In genomic region chr9:70435948-70436347, GRCh38 we compare ENCODE assay signal across 13 cellular contexts. TPM values are rescaled to one million over a fixed set of nuclear protein-coding genes. Genes with fewer than 3 reads are reported as not detected.
DNase-seq lines count a peak whose midpoint lies in the region; ATAC-seq and TF ChIP-seq lines count a peak whose summit lies in the region.
"Had no signal": no experiment of that assay in that cellular context is flagged by ENCODE, and none has a peak within 500 bp of the region (broad histone marks: within the 10 kb centered on the region; RNA-seq: fewer than 3 reads in every experiment).

No MANE protein-coding gene starts in this region.

- CTCF ChIA-PET in RWPE1 (lab: Yijun Ruan, JAX), result interaction anchor here (0.6 kb wide), 1 partner anchor 31 kb away, joined by 3 read pairs; no protein-coding TSS in a partner anchor

- H3K27ac Mint-ChIP-seq in activated T-helper 17 cell treated with anti-CD3 and anti-CD28 coated beads, Interleukin-2, amount 50 U/mL, for 72 hours, result no peak overlapping the region

- no peak overlapping the region for H3K4me3 Mint-ChIP-seq in activated T-helper 17 cell treated with anti-CD3 and anti-CD28 coated beads, Interleukin-2, amount 50 U/mL, for 72 hours

- peak; percentile 77 for DNase-seq in ELR (ENCODE audit: low read depth)
- peak; percentile 44 for DNase-seq in RWPE1 (ENCODE audit: low spot score)
- DNase-seq in epithelial cell of esophagus (ENCODE audit: low read depth), result peak; percentile 41
- peak; percentile 75 for DNase-seq in myocyte (ENCODE audit: low read depth)
- no peak for DNase-seq in stimulated activated CD4-positive, alpha-beta T cell treated with anti-CD3 and anti-CD28 coated beads, Interleukin-12 subunit alpha, Interleukin-12 subunit beta, amount 100 ng/mL, for 4 hours
- DNase-seq: anterior cingulate cortex; MM.1S; stimulated activated CD4-positive, alpha-beta T cell treated with anti-CD3 and anti-CD28 coated beads, Interleukin-2, amount 100 ng/mL, for 24 hours; stimulated activated naive CD4-positive, alpha-beta T cell treated with Interleukin-2 at 50 U/mL for 16 hours had no signal

- H3K4me3 ChIP-seq in epithelial cell of esophagus (ENCODE audit: low read length), result no peak overlapping the region
- H3K4me3 ChIP-seq: PC-9 had no signal

- no peaks in the 10 kb centered on the region for H3K9me3 Mint-ChIP-seq in activated T-helper 17 cell treated with anti-CD3 and anti-CD28 coated beads, Interleukin-2, amount 50 U/mL, for 72 hours

- ATAC-seq in HG02798 (IDR thresholded peaks at IDR 0.05; ENCODE audit: poor library complexity, unreplicated experiment) (no peak), GM19328 (IDR thresholded peaks at IDR 0.05; ENCODE audit: unreplicated experiment) (no peak)
- ATAC-seq in activated T-helper 17 cell treated with anti-CD3 and anti-CD28 coated beads, Interleukin-2, amount 50 U/mL, for 72 hours (replicated peaks), result no peak

- no peaks in the 10 kb centered on the region for H3K36me3 Mint-ChIP-seq in activated T-helper 17 cell treated with anti-CD3 and anti-CD28 coated beads, Interleukin-2, amount 50 U/mL, for 72 hours (ENCODE audit: low read depth)

- H3K27ac ChIP-seq in RWPE1, result peak overlapping the region; percentile 72
- H3K27ac ChIP-seq: PC-9 had no signal

- TF ChIP-seq CTCF in RWPE1 (conservative IDR thresholded peaks at IDR 0.05; ENCODE audit: low read depth), result no peak
- TF ChIP-seq CTCF in epithelial cell of esophagus (IDR thresholded peaks at IDR 0.05; ENCODE audit: insufficient read depth, low read depth, low read length, missing control alignments), result no peak

- H3K4me1 Mint-ChIP-seq in activated T-helper 17 cell treated with anti-CD3 and anti-CD28 coated beads, Interleukin-2, amount 50 U/mL, for 72 hours, result peaks cover 6% of the 10 kb centered on the region

- H3K27me3 Mint-ChIP-seq in activated T-helper 17 cell treated with anti-CD3 and anti-CD28 coated beads, Interleukin-2, amount 50 U/mL, for 72 hours, result no peaks in the 10 kb centered on the region

- POLR2A ChIA-PET in RWPE1 (lab: Yijun Ruan, JAX; ENCODE audit: low non-redundant PET), result no interaction called here

RNA-seq across cellular contexts. Expression of gene KLF9, which starts 21.5 kb away (rescaled TPM):
- total RNA-seq in myocyte, result 29.8 and 30.6 TPM in 2 replicates
- 5.1 TPM for polyA plus RNA-seq in myocyte (2012)
- total RNA-seq in activated T-helper 17 cell treated with anti-CD3 and anti-CD28 coated beads, Interleukin-2, amount 50 U/mL, for 72 hours, result 10 to 100 TPM in 1 of 2 donors, 1 to 10 TPM in 1; 9.1 to 19.0 TPM
